8 cellular contexts compared by ENCODE assay signal in the genomic region with DNA sequence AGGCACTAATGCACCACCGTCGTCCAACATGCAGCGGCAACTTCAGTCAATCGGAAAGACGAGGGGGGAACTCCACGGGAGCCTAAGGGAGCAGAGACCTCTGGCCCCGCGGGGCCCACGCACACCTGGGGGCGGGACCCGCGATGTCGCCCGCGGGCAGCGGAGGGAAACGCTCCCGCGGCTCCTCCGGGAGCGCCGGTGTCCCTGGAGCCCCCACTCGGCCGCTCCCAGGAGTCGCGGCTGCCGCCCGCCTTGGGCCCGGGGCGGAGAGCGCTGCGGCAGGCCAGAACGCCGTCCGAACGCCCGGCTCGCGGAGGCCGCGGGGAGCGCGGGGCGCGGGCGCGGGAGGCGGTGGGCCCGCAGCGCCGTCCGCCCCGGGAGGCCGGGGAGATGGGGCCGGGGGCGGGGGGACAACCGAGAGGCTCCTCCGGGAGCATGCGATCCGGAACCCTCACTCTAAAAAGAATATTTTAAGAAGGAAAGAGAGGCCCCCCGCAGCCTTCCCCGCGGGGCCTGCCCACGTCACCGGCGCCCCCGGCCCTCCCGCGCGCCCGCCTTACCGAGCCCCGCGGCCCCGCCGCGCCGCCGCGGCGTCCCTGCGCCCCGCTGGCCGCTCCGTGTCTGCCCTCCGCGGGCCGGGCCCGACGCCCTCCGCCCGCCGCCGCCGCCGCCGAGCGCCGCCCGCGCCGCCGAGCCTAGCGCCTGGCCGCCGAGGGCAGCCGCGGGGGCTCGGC.
A peak's percentile ranks its signal among the peaks of the same experiment; 100 is the strongest.
DNase-seq lines count a peak whose midpoint lies in the region; ATAC-seq and TF ChIP-seq lines count a peak whose summit lies in the region.

No MANE protein-coding gene starts in this region.

- no peaks in the 10 kb centered on the region for H3K36me3 Mint-ChIP-seq in mesothelial cell of epicardium

- H3K27me3 Mint-ChIP-seq in mesothelial cell of epicardium (ENCODE audit: low read depth), result no peaks in the 10 kb centered on the region

- peaks cover 49% of the 10 kb centered on the region for H3K79me2 ChIP-seq in SK-N-SH (ENCODE audit: insufficient read depth)

- peak overlapping the region; percentile 76 for H3K27ac Mint-ChIP-seq in mesothelial cell of epicardium

- H3K4me1 ChIP-seq in SK-N-SH (ENCODE audit: control insufficient read depth in 1 of 2, insufficient read depth in 2 of 2, low read depth in 1 of 2, low read length in 1 of 2) (peaks cover 15 to 17% of the 10 kb centered on the region in 2 experiments; a peak in 3 of 4 replicates), upper lobe of right lung (peaks cover 19% of the 10 kb centered on the region)
- H3K4me1 ChIP-seq in effector memory CD4-positive, alpha-beta T cell (ENCODE audit: control insufficient read depth, insufficient read depth, low read length, poor library complexity, severe bottlenecking), result peaks cover 7% of the 10 kb centered on the region

- H3K36me3 ChIP-seq in SK-N-SH (replicated peaks in 1 of 2; ENCODE audit: control insufficient read depth in 1 of 2, insufficient read depth in 2 of 2, low read length in 1 of 2), result no peaks in the 10 kb centered on the region
- H3K36me3 ChIP-seq in effector memory CD4-positive, alpha-beta T cell (ENCODE audit: control insufficient read depth, insufficient read depth, low read length), result no peaks in the 10 kb centered on the region
- H3K36me3 ChIP-seq in upper lobe of right lung, result no peaks in the 10 kb centered on the region

- WGBS in SK-N-SH (ENCODE audit: low lambda C conversion rate), result 2% methylated on average over 10 of the region's 109 CpGs

- no peaks in the 10 kb centered on the region for H3K27me3 ChIP-seq in SK-N-SH (ENCODE audit: insufficient read depth)
- H3K27me3 ChIP-seq in effector memory CD4-positive, alpha-beta T cell (replicated peaks; ENCODE audit: control insufficient read depth, insufficient read depth, low read length, poor library complexity, severe bottlenecking), result peaks cover 3% of the 10 kb centered on the region
- no peaks in the 10 kb centered on the region for H3K27me3 ChIP-seq in upper lobe of right lung

- H3K4me1 Mint-ChIP-seq in mesothelial cell of epicardium, result peaks cover 60% of the 10 kb centered on the region

- ATAC-seq in HG02588 (IDR thresholded peaks at IDR 0.05; ENCODE audit: unreplicated experiment) (peak; percentile 30), upper lobe of right lung (peak; percentile 42), GM21390 (IDR thresholded peaks at IDR 0.05; ENCODE audit: unreplicated experiment) (no peak)

- no peaks in the 10 kb centered on the region for H3F3A ChIP-seq in SK-N-SH (replicated peaks; ENCODE audit: insufficient read depth)

- peaks cover 30% of the 10 kb centered on the region for H4K20me1 ChIP-seq in SK-N-SH (ENCODE audit: insufficient read depth)

- H3K4me3 ChIP-seq in SK-N-SH (ENCODE audit: low read depth in 2 of 2, low read length in 1 of 2), result peak overlapping the region; percentile 77 to 81
- H3K4me3 ChIP-seq in effector memory CD4-positive, alpha-beta T cell (ENCODE audit: insufficient read depth, low read depth, low read length, poor library complexity, severe bottlenecking), result peak overlapping the region; percentile 44
- H3K4me3 ChIP-seq in upper lobe of right lung, result peak overlapping the region; percentile 63

- POLR2A ChIA-PET in SK-N-SH (lab: Yijun Ruan, JAX), result no interaction called here

- 0 out of 2 replicates have a peak overlapping the region, but pooled peaks have one; percentile 30 for H2AFZ ChIP-seq in SK-N-SH (ENCODE audit: low read depth)

- H3K27ac ChIP-seq in SK-N-SH (ENCODE audit: low read depth in 2 of 2, low read length in 1 of 2), result peak overlapping the region in 1 of 2 experiments; percentile 69; a peak in 2 of 4 replicates
- no peak overlapping the region for H3K27ac ChIP-seq in effector memory CD4-positive, alpha-beta T cell (ENCODE audit: insufficient read depth, low read length, poor library complexity, severe bottlenecking)
- H3K27ac ChIP-seq in upper lobe of right lung, result no peak overlapping the region

- peak overlapping the region; percentile 83 for H3K4me3 Mint-ChIP-seq in mesothelial cell of epicardium

- intact Hi-C loops in upper lobe of right lung (cut with DNase I), result no loop called here

- DNase-seq in D341Med (ENCODE audit: low spot score) (peak; percentile 67), SK-N-SH (peak; percentile 77), mesothelial cell of epicardium (ENCODE audit: low spot score in 2 of 2, unreplicated experiment in 2 of 2) (peak in 1 of 2 experiments; percentile 43), upper lobe of right lung (peak; percentile 69), NCI-H128 (lab: John Stamatoyannopoulos, UW; ENCODE audit: unreplicated experiment) (no peak)
- no peak for DNase-seq in effector memory CD4-positive, alpha-beta T cell

- CTCF ChIA-PET in SK-N-SH (lab: Yijun Ruan, JAX), result interaction anchor here (0.6 to 1.5 kb wide), 4 partner anchors 12 to 53 kb away, joined by 3 to 5 read pairs (median 4); no protein-coding TSS in a partner anchor

- H3K9me3 ChIP-seq in SK-N-SH, result no peaks in the 10 kb centered on the region
- no peaks in the 10 kb centered on the region for H3K9me3 ChIP-seq in effector memory CD4-positive, alpha-beta T cell (ENCODE audit: control insufficient read depth, low read length)
- no peaks in the 10 kb centered on the region for H3K9me3 ChIP-seq in upper lobe of right lung

- TF ChIP-seq CTCF in SK-N-SH (IDR thresholded peaks at IDR 0.05), result no peak
- no peak for TF ChIP-seq CTCF in mesothelial cell of epicardium (IDR thresholded peaks at IDR 0.05; ENCODE audit: unreplicated experiment)
- TF ChIP-seq CTCF in upper lobe of right lung (IDR thresholded peaks at IDR 0.05), result no peak

- H3K9me2 ChIP-seq in SK-N-SH, result no peaks in the 10 kb centered on the region

- peak overlapping the region; percentile 80 for H3K4me2 ChIP-seq in SK-N-SH

- no peak for TF ChIP-seq EP300 in SK-N-SH (IDR thresholded peaks at IDR 0.05; ENCODE audit: borderline replicate concordance in 1 of 2, low read depth in 1 of 2, low read length in 1 of 2)

- H3K9ac ChIP-seq in SK-N-SH, result peak overlapping the region; percentile 71; the same call in 1 of the 2 replicates

- H3K9me3 Mint-ChIP-seq in mesothelial cell of epicardium, result no peaks in the 10 kb centered on the region

- no peak for TF ChIP-seq RAD21 in SK-N-SH (IDR thresholded peaks at IDR 0.05; ENCODE audit: low read length)

TF ChIP-seq in SK-N-SH, 30 proteins besides CTCF, POLR2A, EP300 and RAD21:
- no peak for TF ChIP-seq FOSL2 (IDR thresholded peaks at IDR 0.05; ENCODE audit: borderline replicate concordance, low read depth)
- TF ChIP-seq NFIC (IDR thresholded peaks at IDR 0.05; ENCODE audit: borderline replicate concordance), result no peak
- TF ChIP-seq, protein P1, sequence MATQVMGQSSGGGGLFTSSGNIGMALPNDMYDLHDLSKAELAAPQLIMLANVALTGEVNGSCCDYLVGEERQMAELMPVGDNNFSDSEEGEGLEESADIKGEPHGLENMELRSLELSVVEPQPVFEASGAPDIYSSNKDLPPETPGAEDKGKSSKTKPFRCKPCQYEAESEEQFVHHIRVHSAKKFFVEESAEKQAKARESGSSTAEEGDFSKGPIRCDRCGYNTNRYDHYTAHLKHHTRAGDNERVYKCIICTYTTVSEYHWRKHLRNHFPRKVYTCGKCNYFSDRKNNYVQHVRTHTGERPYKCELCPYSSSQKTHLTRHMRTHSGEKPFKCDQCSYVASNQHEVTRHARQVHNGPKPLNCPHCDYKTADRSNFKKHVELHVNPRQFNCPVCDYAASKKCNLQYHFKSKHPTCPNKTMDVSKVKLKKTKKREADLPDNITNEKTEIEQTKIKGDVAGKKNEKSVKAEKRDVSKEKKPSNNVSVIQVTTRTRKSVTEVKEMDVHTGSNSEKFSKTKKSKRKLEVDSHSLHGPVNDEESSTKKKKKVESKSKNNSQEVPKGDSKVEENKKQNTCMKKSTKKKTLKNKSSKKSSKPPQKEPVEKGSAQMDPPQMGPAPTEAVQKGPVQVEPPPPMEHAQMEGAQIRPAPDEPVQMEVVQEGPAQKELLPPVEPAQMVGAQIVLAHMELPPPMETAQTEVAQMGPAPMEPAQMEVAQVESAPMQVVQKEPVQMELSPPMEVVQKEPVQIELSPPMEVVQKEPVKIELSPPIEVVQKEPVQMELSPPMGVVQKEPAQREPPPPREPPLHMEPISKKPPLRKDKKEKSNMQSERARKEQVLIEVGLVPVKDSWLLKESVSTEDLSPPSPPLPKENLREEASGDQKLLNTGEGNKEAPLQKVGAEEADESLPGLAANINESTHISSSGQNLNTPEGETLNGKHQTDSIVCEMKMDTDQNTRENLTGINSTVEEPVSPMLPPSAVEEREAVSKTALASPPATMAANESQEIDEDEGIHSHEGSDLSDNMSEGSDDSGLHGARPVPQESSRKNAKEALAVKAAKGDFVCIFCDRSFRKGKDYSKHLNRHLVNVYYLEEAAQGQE (IDR thresholded peaks at IDR 0.05; ENCODE audit: low read depth, low read length), result no peak
- TF ChIP-seq CHD2 (IDR thresholded peaks at IDR 0.05; ENCODE audit: low read length, partially characterized antibody), result no peak
- TF ChIP-seq, protein P2, sequence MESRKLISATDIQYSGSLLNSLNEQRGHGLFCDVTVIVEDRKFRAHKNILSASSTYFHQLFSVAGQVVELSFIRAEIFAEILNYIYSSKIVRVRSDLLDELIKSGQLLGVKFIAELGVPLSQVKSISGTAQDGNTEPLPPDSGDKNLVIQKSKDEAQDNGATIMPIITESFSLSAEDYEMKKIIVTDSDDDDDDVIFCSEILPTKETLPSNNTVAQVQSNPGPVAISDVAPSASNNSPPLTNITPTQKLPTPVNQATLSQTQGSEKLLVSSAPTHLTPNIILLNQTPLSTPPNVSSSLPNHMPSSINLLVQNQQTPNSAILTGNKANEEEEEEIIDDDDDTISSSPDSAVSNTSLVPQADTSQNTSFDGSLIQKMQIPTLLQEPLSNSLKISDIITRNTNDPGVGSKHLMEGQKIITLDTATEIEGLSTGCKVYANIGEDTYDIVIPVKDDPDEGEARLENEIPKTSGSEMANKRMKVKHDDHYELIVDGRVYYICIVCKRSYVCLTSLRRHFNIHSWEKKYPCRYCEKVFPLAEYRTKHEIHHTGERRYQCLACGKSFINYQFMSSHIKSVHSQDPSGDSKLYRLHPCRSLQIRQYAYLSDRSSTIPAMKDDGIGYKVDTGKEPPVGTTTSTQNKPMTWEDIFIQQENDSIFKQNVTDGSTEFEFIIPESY (IDR thresholded peaks at IDR 0.05; ENCODE audit: borderline replicate concordance, low read depth), result no peak
- no peak for TF ChIP-seq FOXJ3 (CRISPR knock-in tag; IDR thresholded peaks at IDR 0.05)
- TF ChIP-seq JUND (IDR thresholded peaks at IDR 0.05), result no peak
- TF ChIP-seq, protein P3, sequence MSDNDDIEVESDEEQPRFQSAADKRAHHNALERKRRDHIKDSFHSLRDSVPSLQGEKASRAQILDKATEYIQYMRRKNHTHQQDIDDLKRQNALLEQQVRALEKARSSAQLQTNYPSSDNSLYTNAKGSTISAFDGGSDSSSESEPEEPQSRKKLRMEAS (IDR thresholded peaks at IDR 0.05; ENCODE audit: low read depth), result no peak
- TF ChIP-seq RFX5 (IDR thresholded peaks at IDR 0.05; ENCODE audit: low read length), result no peak
- no peak for TF ChIP-seq GATA2 (CRISPR knock-in tag; IDR thresholded peaks at IDR 0.05)
- TF ChIP-seq RXRA (IDR thresholded peaks at IDR 0.05; ENCODE audit: borderline replicate concordance, low read depth), result no peak
- no peak for TF ChIP-seq ELF1 (IDR thresholded peaks at IDR 0.05)
- no peak for TF ChIP-seq EZH2phosphoT487 (IDR thresholded peaks at IDR 0.05; ENCODE audit: borderline replicate concordance, low read depth)

Comparison
In these comparisons a context has a peak if more than half of its experiments do, and no peak if none do; other contexts are left out.
1. DNase-seq: peak in D341Med (single experiment), SK-N-SH (single experiment) and upper lobe of right lung (single experiment); none in effector memory CD4-positive, alpha-beta T cell (0 of 3) and NCI-H128 (single experiment).
2. Peak in every context shown above with its lines, with median percentiles within 50 percentile points of each other: H3K4me3 ChIP-seq.